Comparison of ENCODE assay signal across 19 cellular contexts in the genomic region with DNA sequence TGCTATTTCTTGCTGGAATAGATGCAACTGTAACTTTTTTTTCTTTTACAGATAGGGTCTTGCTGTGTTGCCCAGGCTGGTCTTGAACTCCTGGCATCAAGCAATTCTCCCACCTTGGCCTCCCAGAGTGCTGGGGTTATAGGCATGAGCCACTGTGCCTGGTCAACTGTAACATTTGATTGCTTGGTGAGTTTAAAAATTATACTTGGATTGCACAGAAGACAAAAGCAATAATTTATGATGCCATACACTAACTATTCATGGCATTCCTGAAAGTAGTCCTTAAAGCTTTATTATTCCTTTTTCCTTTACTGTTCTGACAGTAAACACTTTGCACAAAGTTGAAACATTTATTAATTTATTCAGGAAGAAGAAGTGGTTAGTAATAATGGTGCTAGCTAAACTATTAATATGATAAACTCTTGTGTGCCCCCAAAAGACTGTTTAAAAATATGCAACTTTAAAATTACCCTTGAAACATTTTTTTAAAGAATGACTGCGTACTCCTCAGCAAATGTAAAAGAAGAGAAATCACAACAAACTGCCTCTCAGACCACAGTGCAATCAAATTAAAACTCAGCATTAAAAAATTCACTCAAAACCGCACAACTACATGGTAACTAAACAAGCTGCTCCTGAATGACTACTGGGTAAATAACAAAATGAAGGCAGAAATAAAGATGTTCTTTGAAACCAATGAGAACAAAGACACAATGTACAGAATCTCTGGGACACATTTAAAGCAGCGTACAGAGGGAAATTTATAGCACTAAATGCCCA. TPM values are rescaled to one million over a fixed set of nuclear protein-coding genes. Genes with fewer than 3 reads are reported as not detected.
"Had no signal": no experiment of that assay in that cellular context is flagged by ENCODE, and none has a peak within 500 bp of the region (broad histone marks: within the 10 kb centered on the region; RNA-seq: fewer than 3 reads in every experiment).

No MANE protein-coding gene starts in this region.

- H3K4me3 Mint-ChIP-seq: activated naive CD8-positive, alpha-beta T cell; effector memory CD8-positive, alpha-beta T cell; naive thymus-derived CD4-positive, alpha-beta T cell; stimulated activated effector memory CD8-positive, alpha-beta T cell treated with anti-CD3 and anti-CD28 coated beads, Interleukin-12 subunit alpha, Interleukin-12 subunit beta, amount 100 ng/mL, for 72 hours; T-helper 17 cell had no signal

- H3K4me1 ChIP-seq: foreskin keratinocyte, prostate gland had no signal

- H3K4me2 ChIP-seq: smooth muscle cell had no signal

- H3K9me3 Mint-ChIP-seq: effector memory CD8-positive, alpha-beta T cell had no signal

- H3K36me3 ChIP-seq: cardiac muscle cell, prostate gland, thoracic aorta, WERI-Rb-1 had no signal

- H3K36me3 Mint-ChIP-seq: activated naive CD8-positive, alpha-beta T cell; naive thymus-derived CD4-positive, alpha-beta T cell; stimulated activated effector memory CD8-positive, alpha-beta T cell treated with anti-CD3 and anti-CD28 coated beads, Interleukin-12 subunit alpha, Interleukin-12 subunit beta, amount 100 ng/mL, for 72 hours had no signal

- H3K27me3 ChIP-seq: cardiac muscle cell, foreskin keratinocyte had no signal

- H3K27me3 Mint-ChIP-seq: effector memory CD8-positive, alpha-beta T cell; T-helper 17 cell had no signal

- H3K4me3 ChIP-seq: cardiac muscle cell, prostate gland, smooth muscle cell, thoracic aorta had no signal

- H3K27ac Mint-ChIP-seq: activated naive CD8-positive, alpha-beta T cell; effector memory CD8-positive, alpha-beta T cell; naive thymus-derived CD4-positive, alpha-beta T cell; stimulated activated effector memory CD8-positive, alpha-beta T cell treated with anti-CD3 and anti-CD28 coated beads, Interleukin-12 subunit alpha, Interleukin-12 subunit beta, amount 100 ng/mL, for 72 hours; T-helper 17 cell had no signal

- H3K9me3 ChIP-seq: prostate gland, thoracic aorta had no signal

- H3K4me1 Mint-ChIP-seq: naive thymus-derived CD4-positive, alpha-beta T cell; stimulated activated effector memory CD8-positive, alpha-beta T cell treated with anti-CD3 and anti-CD28 coated beads, Interleukin-12 subunit alpha, Interleukin-12 subunit beta, amount 100 ng/mL, for 72 hours; T-helper 17 cell had no signal

- ATAC-seq: effector memory CD8-positive, alpha-beta T cell; foreskin keratinocyte; naive thymus-derived CD4-positive, alpha-beta T cell; sciatic nerve; stimulated activated effector memory CD8-positive, alpha-beta T cell treated with anti-CD3 and anti-CD28 coated beads, Interleukin-12 subunit alpha, Interleukin-12 subunit beta, amount 100 ng/mL, for 72 hours; T-helper 17 cell had no signal

- H3K27ac ChIP-seq: cardiac muscle cell, epithelial cell of prostate, foreskin keratinocyte, prostate gland, thoracic aorta, WERI-Rb-1 had no signal

- DNase-seq: activated CD4-positive, alpha-beta T cell treated with anti-CD3 and anti-CD28 coated beads, Interleukin-2, amount 50 U/mL, for 48 hours; activated T-cell treated with anti-CD3 and anti-CD28 coated beads for 4 hours; amygdala; dermis blood vessel endothelial cell; effector memory CD8-positive, alpha-beta T cell; foreskin keratinocyte; mesendoderm; naive thymus-derived CD4-positive, alpha-beta T cell; stimulated activated CD4-positive, alpha-beta T cell treated with anti-CD3 and anti-CD28 coated beads, Interleukin-4, amount 100 ng/mL, for 24 hours; T-helper 17 cell; WERI-Rb-1 had no signal

RNA-seq across cellular contexts. Expression of gene PTPRB, which starts 8.3 kb away (rescaled TPM):
- total RNA-seq: T-helper 17 cell had no signal
- polyA plus RNA-seq: naive thymus-derived CD4-positive, alpha-beta T cell had no signal
